In genomic region chr10:52818019-52818418, GRCh38 we compare ENCODE assay signal across 8 cellular contexts. TPM values are rescaled to one million over a fixed set of nuclear protein-coding genes. Genes with fewer than 3 reads are reported as not detected.
DNase-seq lines count a peak whose midpoint lies in the region; ATAC-seq, FAIRE-seq and TF ChIP-seq lines count a peak whose summit lies in the region.

No MANE protein-coding gene starts in this region.

- peak; percentile 95 for ATAC-seq in WTC11
- ATAC-seq in natural killer cell treated with Interleukin-12 subunit alpha and Interleukin-12 subunit beta and Interleukin-15 and Interleukin-18, amount 100 ng/mL, for 72 hours, result no peak

- H3K27me3 Mint-ChIP-seq in HFFc6 (ENCODE audit: insufficient read depth) (peaks cover 3% of the 10 kb centered on the region), WTC11 (ENCODE audit: low read depth) (no peaks in the 10 kb centered on the region)
- H3K27me3 Mint-ChIP-seq in natural killer cell treated with Interleukin-12 subunit alpha and Interleukin-12 subunit beta and Interleukin-15 and Interleukin-18, amount 100 ng/mL, for 72 hours, result no peaks in the 10 kb centered on the region

- no peak overlapping the region for H3K4me3 Mint-ChIP-seq in HFFc6
- no peak overlapping the region for H3K4me3 Mint-ChIP-seq in WTC11
- H3K4me3 Mint-ChIP-seq in natural killer cell treated with Interleukin-12 subunit alpha and Interleukin-12 subunit beta and Interleukin-15 and Interleukin-18, amount 100 ng/mL, for 72 hours, result no peak overlapping the region

- TF ChIP-seq CTCF in A673 (conservative IDR thresholded peaks at IDR 0.05; ENCODE audit: low read depth, low read length), result peak; percentile 57
- peak; percentile 75 for TF ChIP-seq CTCF in HFFc6 (IDR thresholded peaks at IDR 0.05)
- TF ChIP-seq CTCF in Loucy (conservative IDR thresholded peaks at IDR 0.05; ENCODE audit: low read length), result peak; percentile 84
- TF ChIP-seq CTCF in WTC11 (IDR thresholded peaks at IDR 0.05), result peak; percentile 36; the same call in 1 of the 2 replicates

- no peaks in the 10 kb centered on the region for H3F3A ChIP-seq in Loucy (ENCODE audit: low read depth)

- H3K9me3 ChIP-seq in A673 (ENCODE audit: low read depth, low read length, poor library complexity, severe bottlenecking), result no peaks in the 10 kb centered on the region
- no peaks in the 10 kb centered on the region for H3K9me3 ChIP-seq in Loucy (ENCODE audit: insufficient read depth, low read depth, low read length)

- H3K27me3 ChIP-seq in A673 (replicated peaks; ENCODE audit: insufficient read depth, low read depth, low read length, poor library complexity) (no peaks in the 10 kb centered on the region), Loucy (ENCODE audit: insufficient read depth, low read length, poor library complexity, severe bottlenecking) (no peaks in the 10 kb centered on the region)

- H3K36me3 Mint-ChIP-seq in HFFc6 (ENCODE audit: low read depth) (no peaks in the 10 kb centered on the region), WTC11 (no peaks in the 10 kb centered on the region)
- H3K36me3 Mint-ChIP-seq in natural killer cell treated with Interleukin-12 subunit alpha and Interleukin-12 subunit beta and Interleukin-15 and Interleukin-18, amount 100 ng/mL, for 72 hours, result no peaks in the 10 kb centered on the region

- no peaks in the 10 kb centered on the region for H3K36me3 ChIP-seq in A673 (ENCODE audit: insufficient read depth, low read length, poor library complexity, severe bottlenecking)
- H3K36me3 ChIP-seq in Loucy (ENCODE audit: insufficient read depth, low read length), result no peaks in the 10 kb centered on the region

- no peaks in the 10 kb centered on the region for H3K79me2 ChIP-seq in Loucy (ENCODE audit: insufficient read depth, low read length)

- intact Hi-C loops in A673 (cut with micrococcal nuclease; ENCODE audit: unreplicated experiment), result no loop called here

- no peak overlapping the region for H3K27ac Mint-ChIP-seq in HFFc6
- H3K27ac Mint-ChIP-seq in WTC11, result peak overlapping the region; percentile 70
- H3K27ac Mint-ChIP-seq in natural killer cell treated with Interleukin-12 subunit alpha and Interleukin-12 subunit beta and Interleukin-15 and Interleukin-18, amount 100 ng/mL, for 72 hours, result no peak overlapping the region

- CTCF ChIA-PET in A673 (lab: Charles Lee) (no interaction called here), WTC11 (lab: Charles Lee) (interaction anchor here (0.6 to 1.7 kb wide), 53 partner anchors 8 to 1983 kb away, joined by 3 to 21 read pairs (median 4); partner anchors contain the start of gene PCDH15)

- no peak overlapping the region for H3K4me2 ChIP-seq in Loucy (ENCODE audit: low read depth, low read length, poor library complexity, severe bottlenecking)

- H3K4me3 ChIP-seq in A673 (ENCODE audit: low read depth, low read length, poor library complexity, severe bottlenecking) (no peak overlapping the region), Loucy (ENCODE audit: low read length, poor library complexity, severe bottlenecking) (no peak overlapping the region)

- H4K20me1 ChIP-seq in Loucy (ENCODE audit: insufficient read depth, low read length, poor library complexity, severe bottlenecking), result no peaks in the 10 kb centered on the region

- no peaks in the 10 kb centered on the region for H3K9me2 ChIP-seq in Loucy (replicated peaks; ENCODE audit: low read depth, low read length)

- no peak overlapping the region for H2AFZ ChIP-seq in Loucy (ENCODE audit: low read length)

- H3K9me3 Mint-ChIP-seq in HFFc6 (no peaks in the 10 kb centered on the region), WTC11 (no peaks in the 10 kb centered on the region)
- peaks cover 4% of the 10 kb centered on the region for H3K9me3 Mint-ChIP-seq in natural killer cell treated with Interleukin-12 subunit alpha and Interleukin-12 subunit beta and Interleukin-15 and Interleukin-18, amount 100 ng/mL, for 72 hours

- DNase-seq in A673 (ENCODE audit: low spot score) (peak; percentile 53), GM12892 (ENCODE audit: insufficient read length) (peak; percentile 5), HFFc6 (peak; percentile 36), WTC11 (ENCODE audit: low spot score) (no peak), kidney tubule cell (ENCODE audit: low spot score) (peak; percentile 85), COLO829 (ENCODE audit: low spot score) (no peak)
- no peak for DNase-seq in natural killer cell treated with Interleukin-12 subunit alpha and Interleukin-12 subunit beta and Interleukin-15 and Interleukin-18, amount 100 ng/mL, for 72 hours (ENCODE audit: low spot score)

- H3K4me1 ChIP-seq in A673 (ENCODE audit: insufficient read depth, low read length, poor library complexity, severe bottlenecking) (no peaks in the 10 kb centered on the region), Loucy (ENCODE audit: insufficient read depth, low read length, poor library complexity, severe bottlenecking) (peaks cover 14% of the 10 kb centered on the region)

- POLR2A ChIA-PET in A673 (lab: Charles Lee; ENCODE audit: low non-redundant PET), result no interaction called here
- POLR2A ChIA-PET in WTC11 (lab: Charles Lee), result no interaction called here

- H3K4me1 Mint-ChIP-seq in HFFc6 (ENCODE audit: low read depth), result no peaks in the 10 kb centered on the region
- peaks cover 48% of the 10 kb centered on the region for H3K4me1 Mint-ChIP-seq in WTC11
- H3K4me1 Mint-ChIP-seq in natural killer cell treated with Interleukin-12 subunit alpha and Interleukin-12 subunit beta and Interleukin-15 and Interleukin-18, amount 100 ng/mL, for 72 hours (ENCODE audit: low read depth in 2 of 2), result no peaks in the 10 kb centered on the region

- TF ChIP-seq POLR2A in GM12892 (IDR thresholded peaks at IDR 0.05; ENCODE audit: low read depth, low read length), result no peak

- no peak overlapping the region for H3K9ac ChIP-seq in Loucy (ENCODE audit: low read depth, low read length, poor library complexity, severe bottlenecking)

- FAIRE-seq in GM12892 (lab: Jason Lieb, UNC), result peak; percentile 89

- no TSS peak for BruUV-seq in A673 (replicated peaks; lab: Mats Ljungman, UMichigan)

- no peak overlapping the region for H3K27ac ChIP-seq in A673 (ENCODE audit: low read depth, low read length, poor library complexity, severe bottlenecking)

TF ChIP-seq in WTC11, 78 proteins besides CTCF, POLR2A, EP300 and RAD21:
- no peak for TF ChIP-seq SOX15 (CRISPR knock-in tag; IDR thresholded peaks at IDR 0.05)
- no peak for TF ChIP-seq MXD4 (CRISPR knock-in tag; IDR thresholded peaks at IDR 0.05; ENCODE audit: borderline replicate concordance)
- no peak for TF ChIP-seq ZNF425 (CRISPR knock-in tag; conservative IDR thresholded peaks at IDR 0.05)
TF ChIP-seq in WTC11: peak in this region for 0.

RNA-seq across cellular contexts. Expression of gene MBL2, which starts 45.4 kb away (rescaled TPM):
- total RNA-seq in A673 (2021) (not detected in 2 replicates), WTC11 (2021) (not detected in 3 replicates)
- not detected for polyA plus RNA-seq in GM12892 (2012; ENCODE audit: missing spikeins)
- total RNA-seq in HFFc6 (2021; fragmentation: NEBNext Ultra II Directional; extraction: Animal tissue kit (Norgen Biotek cat#: 25700)), result not detected
- total RNA-seq in natural killer cell treated with Interleukin-12 subunit alpha and Interleukin-12 subunit beta and Interleukin-15 and Interleukin-18, amount 100 ng/mL, for 72 hours, result not detected

Comparison
In these comparisons a context has a peak if more than half of its experiments do, and no peak if none do; other contexts are left out.
1. DNase-seq: peak in A673 (single experiment), GM12892 (single experiment), HFFc6 (single experiment) and kidney tubule cell (single experiment); none in WTC11 (single experiment), COLO829 (single experiment) and natural killer cell treated with Interleukin-12 subunit alpha and Interleukin-12 subunit beta and Interleukin-15 and Interleukin-18, amount 100 ng/mL, for 72 hours (single experiment).
2. Peak in every context shown above with its lines, with median percentiles within 50 percentile points of each other: CTCF ChIP-seq.